In the genomic region with DNA sequence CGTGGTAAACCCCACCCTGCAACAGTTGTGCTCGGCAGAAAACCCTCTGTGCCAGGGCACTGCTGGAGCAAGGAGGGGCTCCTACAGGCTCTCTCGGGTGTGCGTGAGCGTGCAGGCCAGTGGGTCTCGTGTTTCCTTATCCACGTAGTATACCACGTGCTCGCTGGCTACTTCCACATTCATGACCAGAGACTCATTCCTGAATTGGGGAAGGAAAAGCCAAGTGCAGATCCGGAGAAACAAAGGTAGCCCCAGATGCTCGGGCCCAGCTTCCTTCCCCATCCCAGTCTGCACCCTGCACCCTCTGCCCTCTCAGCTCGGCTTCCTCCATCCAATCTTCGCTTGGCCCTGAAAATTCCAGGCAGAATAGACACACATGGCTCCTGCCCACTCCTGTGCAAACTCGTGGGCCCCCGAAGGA, we compare ENCODE assay signal across 18 cellular contexts. TPM values are rescaled to one million over a fixed set of nuclear protein-coding genes. Genes with fewer than 3 reads are reported as not detected.
DNase-seq lines count a peak whose midpoint lies in the region; ATAC-seq and TF ChIP-seq lines count a peak whose summit lies in the region.
"Had no signal": no experiment of that assay in that cellular context is flagged by ENCODE, and none has a peak within 500 bp of the region (broad histone marks: within the 10 kb centered on the region; RNA-seq: fewer than 3 reads in every experiment).

No MANE protein-coding gene starts in this region.

- DNase-seq in activated naive CD8-positive, alpha-beta T cell treated with anti-CD3 and anti-CD28 coated beads, Interleukin-2, amount 10 ng/mL, durations not matched to agents 7 days and 5 days, result peak; percentile 13
- no peak for DNase-seq in activated naive CD8-positive, alpha-beta T cell treated with anti-CD3 and anti-CD28 coated beads for 36 hours
- DNase-seq in mesenteric fat pad (ENCODE audit: low spot score) (peak; percentile 67), vagina (ENCODE audit: extremely low spot score in 2 of 2) (peak; percentile 67 to 94), germinal center (ENCODE audit: low spot score) (no peak), SKM-1 treated with dmso at 0.1 percent for 144 hours (lab: John Stamatoyannopoulos, UW; ENCODE audit: unreplicated experiment) (no peak)
- DNase-seq: ACHN; activated CD4-positive, alpha-beta T cell treated with anti-CD3 and anti-CD28 coated beads for 4 hours; activated T-cell treated with anti-CD3 and anti-CD28 coated beads, Interleukin-2, amount 50 U/mL, for 24 hours; foreskin melanocyte; immature natural killer cell had no signal

- H3K9me3 Mint-ChIP-seq in activated naive CD8-positive, alpha-beta T cell treated with anti-CD3 and anti-CD28 coated beads, Interleukin-2, amount 10 ng/mL, durations not matched to agents 7 days and 5 days, result peaks cover 2% of the 10 kb centered on the region
- peaks cover 4% of the 10 kb centered on the region for H3K9me3 Mint-ChIP-seq in activated naive CD8-positive, alpha-beta T cell treated with anti-CD3 and anti-CD28 coated beads for 36 hours
- H3K9me3 Mint-ChIP-seq: central memory CD8-positive, alpha-beta T cell; T-helper 1 cell treated with Interleukin-12 subunit alpha and Interleukin-12 subunit beta and Interleukin-4 antibody, amounts not matched to agents 30 μg/mL and 1 μg/mL, for 36 hours had no signal

- H3K9me3 ChIP-seq in gastroesophageal sphincter, result peaks cover 0 to 6% (median 0%) of the 10 kb centered on the region in 3 donors
- no peaks in the 10 kb centered on the region for H3K9me3 ChIP-seq in vagina

- H3K4me1 Mint-ChIP-seq in activated naive CD8-positive, alpha-beta T cell treated with anti-CD3 and anti-CD28 coated beads, Interleukin-2, amount 10 ng/mL, durations not matched to agents 7 days and 5 days, result no peaks in the 10 kb centered on the region
- H3K4me1 Mint-ChIP-seq in activated naive CD8-positive, alpha-beta T cell treated with anti-CD3 and anti-CD28 coated beads for 36 hours, result no peaks in the 10 kb centered on the region
- H3K4me1 Mint-ChIP-seq: central memory CD8-positive, alpha-beta T cell; immature natural killer cell had no signal

- intact Hi-C loops in vagina (cut with DNase I), result no loop called here

- no peaks in the 10 kb centered on the region for H3K36me3 Mint-ChIP-seq in activated naive CD8-positive, alpha-beta T cell treated with anti-CD3 and anti-CD28 coated beads, Interleukin-2, amount 10 ng/mL, durations not matched to agents 7 days and 5 days
- no peaks in the 10 kb centered on the region for H3K36me3 Mint-ChIP-seq in activated naive CD8-positive, alpha-beta T cell treated with anti-CD3 and anti-CD28 coated beads for 36 hours
- H3K36me3 Mint-ChIP-seq: immature natural killer cell had no signal

- H3K27me3 ChIP-seq in gastroesophageal sphincter, result peaks cover 44% of the 10 kb centered on the region
- H3K27me3 ChIP-seq in vagina, result no peaks in the 10 kb centered on the region

- no peak for ATAC-seq in activated naive CD8-positive, alpha-beta T cell treated with anti-CD3 and anti-CD28 coated beads, Interleukin-2, amount 10 ng/mL, durations not matched to agents 7 days and 5 days (ENCODE audit: low read depth)
- ATAC-seq in gastroesophageal sphincter (peak; percentile 57), HG02588 (IDR thresholded peaks at IDR 0.05; ENCODE audit: unreplicated experiment) (no peak)
- ATAC-seq: HCT116 had no signal

- no peak for TF ChIP-seq POLR2A in gastroesophageal sphincter (IDR thresholded peaks at IDR 0.05)
- TF ChIP-seq POLR2A in vagina (IDR thresholded peaks at IDR 0.05), result no peak

- no peak for TF ChIP-seq CTCF in gastroesophageal sphincter (IDR thresholded peaks at IDR 0.05)
- no peak for TF ChIP-seq CTCF in vagina (IDR thresholded peaks at IDR 0.05)

- H3K36me3 ChIP-seq in gastroesophageal sphincter (no peaks in the 10 kb centered on the region), vagina (no peaks in the 10 kb centered on the region)

- no peak overlapping the region for H3K4me3 Mint-ChIP-seq in activated naive CD8-positive, alpha-beta T cell treated with anti-CD3 and anti-CD28 coated beads, Interleukin-2, amount 10 ng/mL, durations not matched to agents 7 days and 5 days
- H3K4me3 Mint-ChIP-seq in activated naive CD8-positive, alpha-beta T cell treated with anti-CD3 and anti-CD28 coated beads for 36 hours, result no peak overlapping the region
- H3K4me3 Mint-ChIP-seq: activated T-cell treated with anti-CD3 and anti-CD28 coated beads, Interleukin-2, amount 50 U/mL, for 24 hours; central memory CD8-positive, alpha-beta T cell; immature natural killer cell; T-helper 1 cell treated with Interleukin-12 subunit alpha and Interleukin-12 subunit beta and Interleukin-4 antibody, amounts not matched to agents 30 μg/mL and 1 μg/mL, for 36 hours had no signal

- 53 to 85% methylated on average over 5 to 8 of the region's 15 CpGs for WGBS in gastroesophageal sphincter (ENCODE audit: low coverage in 1 of 2), 2 donors

- H3K27ac ChIP-seq in gastroesophageal sphincter, result no peak overlapping the region
- H3K27ac ChIP-seq in vagina, result no peak overlapping the region
- H3K27ac ChIP-seq: RWPE1 had no signal

- no peak for TF ChIP-seq EP300 in gastroesophageal sphincter (IDR thresholded peaks at IDR 0.05)

- H3K4me1 ChIP-seq in gastroesophageal sphincter (no peaks in the 10 kb centered on the region), vagina (no peaks in the 10 kb centered on the region)

- POLR2A ChIA-PET in activated naive CD8-positive, alpha-beta T cell treated with anti-CD3 and anti-CD28 coated beads, Interleukin-2, amount 10 ng/mL, durations not matched to agents 7 days and 5 days (lab: Charles Lee), result no interaction called here

- no peak overlapping the region for H3K27ac Mint-ChIP-seq in activated naive CD8-positive, alpha-beta T cell treated with anti-CD3 and anti-CD28 coated beads, Interleukin-2, amount 10 ng/mL, durations not matched to agents 7 days and 5 days
- no peak overlapping the region for H3K27ac Mint-ChIP-seq in activated naive CD8-positive, alpha-beta T cell treated with anti-CD3 and anti-CD28 coated beads for 36 hours
- H3K27ac Mint-ChIP-seq: activated T-cell treated with anti-CD3 and anti-CD28 coated beads, Interleukin-2, amount 50 U/mL, for 24 hours; immature natural killer cell; T-helper 1 cell treated with Interleukin-12 subunit alpha and Interleukin-12 subunit beta and Interleukin-4 antibody, amounts not matched to agents 30 μg/mL and 1 μg/mL, for 36 hours had no signal

- peaks cover 35% of the 10 kb centered on the region for H3K27me3 Mint-ChIP-seq in activated naive CD8-positive, alpha-beta T cell treated with anti-CD3 and anti-CD28 coated beads, Interleukin-2, amount 10 ng/mL, durations not matched to agents 7 days and 5 days
- peaks cover 40% of the 10 kb centered on the region for H3K27me3 Mint-ChIP-seq in activated naive CD8-positive, alpha-beta T cell treated with anti-CD3 and anti-CD28 coated beads for 36 hours

- H3K4me3 ChIP-seq in gastroesophageal sphincter (no peak overlapping the region), vagina (no peak overlapping the region)
- H3K4me3 ChIP-seq: skin epidermis had no signal

RNA-seq across cellular contexts. Expression of a gene that starts 29.4 kb away (rescaled TPM):
- 10 to 100 TPM; 37.8 to 41.3 TPM for total RNA-seq in activated naive CD8-positive, alpha-beta T cell treated with anti-CD3 and anti-CD28 coated beads, Interleukin-2, amount 10 ng/mL, durations not matched to agents 7 days and 5 days
- 10 to 100 TPM; 13.7 to 15.2 TPM for total RNA-seq in activated naive CD8-positive, alpha-beta T cell treated with anti-CD3 and anti-CD28 coated beads for 36 hours
- total RNA-seq in gastroesophageal sphincter, result 10 to 100 TPM; 24.3 to 57.3 (median 36.9) TPM
- 42.3 TPM for total RNA-seq in mesenteric fat pad
- total RNA-seq in vagina, result 25.5 TPM

Comparison
In these comparisons a context has a peak if more than half of its experiments do, and no peak if none do; other contexts are left out.
1. DNase-seq: peak in activated naive CD8-positive, alpha-beta T cell treated with anti-CD3 and anti-CD28 coated beads, Interleukin-2, amount 10 ng/mL, durations not matched to agents 7 days and 5 days (single experiment), mesenteric fat pad (single experiment) and vagina (2 of 2); none in activated naive CD8-positive, alpha-beta T cell treated with anti-CD3 and anti-CD28 coated beads for 36 hours (single experiment), germinal center (single experiment) and SKM-1 treated with dmso at 0.1 percent for 144 hours (single experiment).